ENCODE assay signal across 2 cellular contexts in genomic region chr7:4010206-4010605, GRCh38.
TF ChIP-seq lines count a peak whose summit lies in the region.

No MANE protein-coding gene starts in this region.

TF ChIP-seq in GM23338, 12 proteins besides CTCF, POLR2A, EP300 and RAD21:
- no peak for TF ChIP-seq STAT1 (IDR thresholded peaks at IDR 0.05; ENCODE audit: unreplicated experiment)
- TF ChIP-seq CREB1 (CRISPR knock-in tag; IDR thresholded peaks at IDR 0.05; ENCODE audit: low read depth) = no peak
- TF ChIP-seq ZNF114 (CRISPR knock-in tag; IDR thresholded peaks at IDR 0.05) = no peak
- no peak for TF ChIP-seq POLR2AphosphoS5 (IDR thresholded peaks at IDR 0.05; ENCODE audit: low read depth)
- no peak for TF ChIP-seq REST (IDR thresholded peaks at IDR 0.05; ENCODE audit: unreplicated experiment)
- TF ChIP-seq ETS1 (IDR thresholded peaks at IDR 0.05) = no peak
- TF ChIP-seq ZNF331 (CRISPR knock-in tag; IDR thresholded peaks at IDR 0.05; ENCODE audit: low read depth) = no peak
- TF ChIP-seq JUNB (IDR thresholded peaks at IDR 0.05; ENCODE audit: unreplicated experiment) = no peak
- TF ChIP-seq ZNF462 (CRISPR knock-in tag; IDR thresholded peaks at IDR 0.05) = no peak
- TF ChIP-seq NANOG (IDR thresholded peaks at IDR 0.05; ENCODE audit: borderline replicate concordance) = no peak
- no peak for TF ChIP-seq EZH2phosphoT487 (IDR thresholded peaks at IDR 0.05; ENCODE audit: unreplicated experiment)
- TF ChIP-seq EZH2 (IDR thresholded peaks at IDR 0.05; ENCODE audit: low read depth, unreplicated experiment) = no peak
TF ChIP-seq in GM23338: peak in this region for 0.

TF ChIP-seq in H1, 55 proteins besides CTCF, POLR2A, EP300 and RAD21:
- no peak for TF ChIP-seq ZNF274 (IDR thresholded peaks at IDR 0.05; ENCODE audit: borderline replicate concordance, extremely low read depth, low read length)
- no peak for TF ChIP-seq E2F6 (IDR thresholded peaks at IDR 0.05)
- no peak for TF ChIP-seq KDM5A (IDR thresholded peaks at IDR 0.05; ENCODE audit: low read length)
- no peak for TF ChIP-seq HDAC2 (IDR thresholded peaks at IDR 0.05; ENCODE audit: borderline replicate concordance in 1 of 2, low read depth in 2 of 2, low read length in 2 of 2)
- no peak for TF ChIP-seq YY1 (IDR thresholded peaks at IDR 0.05; ENCODE audit: low read depth, low read length)
- TF ChIP-seq POLR2AphosphoS5 (IDR thresholded peaks at IDR 0.05; ENCODE audit: low read depth, low read length) = no peak
- TF ChIP-seq MAFK (IDR thresholded peaks at IDR 0.05; ENCODE audit: low read depth, low read length) = no peak
- no peak for TF ChIP-seq CTBP2 (IDR thresholded peaks at IDR 0.05; ENCODE audit: borderline replicate concordance, insufficient read depth, insufficient read length, low read length)
- TF ChIP-seq SP1 (IDR thresholded peaks at IDR 0.05; ENCODE audit: low read depth, low read length) = no peak
- TF ChIP-seq KDM1A (IDR thresholded peaks at IDR 0.05; ENCODE audit: borderline replicate concordance, low read length) = no peak
- no peak for TF ChIP-seq EZH2 (IDR thresholded peaks at IDR 0.05; ENCODE audit: low read depth, low read length, severe bottlenecking)
- no peak for TF ChIP-seq CBX8 (IDR thresholded peaks at IDR 0.05; ENCODE audit: borderline replicate concordance, low read depth, low read length)
- no peak for TF ChIP-seq TCF12 (IDR thresholded peaks at IDR 0.05; ENCODE audit: low read depth, low read length)
- TF ChIP-seq USF2 (IDR thresholded peaks at IDR 0.05; ENCODE audit: low read length) = no peak
- TF ChIP-seq BCL11A (IDR thresholded peaks at IDR 0.05; ENCODE audit: low read depth in 2 of 2, low read length in 2 of 2) = no peak
- no peak for TF ChIP-seq SIN3A (conservative IDR thresholded peaks at IDR 0.05 in 1 of 2, IDR thresholded peaks at IDR 0.05 in 1 of 2; ENCODE audit: low read depth in 1 of 2, low read length in 2 of 2)
- TF ChIP-seq JUND (IDR thresholded peaks at IDR 0.05; ENCODE audit: low read length) = no peak
TF ChIP-seq in H1: peak in this region for 0.
